ENCODE assay signal across 8 cellular contexts in genomic region chr9:137578518-137579258, GRCh38. TPM values are rescaled to one million over a fixed set of nuclear protein-coding genes. Genes with fewer than 3 reads are reported as not detected.
DNase-seq lines count a peak whose midpoint lies in the region; ATAC-seq and TF ChIP-seq lines count a peak whose summit lies in the region.

TSS of gene DPH7 (minus strand) at chr9:137578925. CDS start at chr9:137578777, 148 bp downstream.

- H3K9me3 Mint-ChIP-seq in CD4-positive, alpha-beta T cell, result no peaks in the 10 kb centered on the region
- H3K9me3 Mint-ChIP-seq in activated CD4-positive, alpha-beta memory T cell treated with anti-CD3 and anti-CD28 coated beads, Interleukin-2, amount 10 ng/mL, durations not matched to agents 7 days and 5 days, result no peaks in the 10 kb centered on the region

- H3K4me1 Mint-ChIP-seq in CD4-positive, alpha-beta T cell (ENCODE audit: low read depth), result peaks cover 30% of the 10 kb centered on the region
- H3K4me1 Mint-ChIP-seq in activated CD4-positive, alpha-beta memory T cell treated with anti-CD3 and anti-CD28 coated beads, Interleukin-2, amount 10 ng/mL, durations not matched to agents 7 days and 5 days, result peaks cover 37% of the 10 kb centered on the region

- DNase-seq in CD4-positive, alpha-beta T cell, result peak; percentile 88 to 98 (median 94)
- DNase-seq in NCI-H774 (lab: John Stamatoyannopoulos, UW), result peak; percentile 95
- peak; percentile 96 for DNase-seq in activated CD4-positive, alpha-beta memory T cell treated with anti-CD3 and anti-CD28 coated beads, Interleukin-2, amount 10 ng/mL, durations not matched to agents 7 days and 5 days
- DNase-seq in ecto neural progenitor cell (ENCODE audit: low spot score), result peak; percentile 95
- peak; percentile 98 for DNase-seq in lower lobe of right lung
- DNase-seq in stimulated activated CD4-positive, alpha-beta T cell treated with anti-CD3 and anti-CD28 coated beads, TNF-alpha, amount 100 ng/mL, for 24 hours (ENCODE audit: low read depth in 3 of 3), result peak; percentile 90 to 97 (median 94)

- H3K27me3 ChIP-seq in CD4-positive, alpha-beta T cell (ENCODE audit: control insufficient read depth, insufficient read depth, low read length), result no peaks in the 10 kb centered on the region
- no peaks in the 10 kb centered on the region for H3K27me3 ChIP-seq in lower lobe of right lung (ENCODE audit: low read depth)

- H3K27me3 Mint-ChIP-seq in CD4-positive, alpha-beta T cell, result no peaks in the 10 kb centered on the region
- no peaks in the 10 kb centered on the region for H3K27me3 Mint-ChIP-seq in activated CD4-positive, alpha-beta memory T cell treated with anti-CD3 and anti-CD28 coated beads, Interleukin-2, amount 10 ng/mL, durations not matched to agents 7 days and 5 days

- peak within 1 kb of the TSS; percentile 82 for H3K4me3 ChIP-seq in lower lobe of right lung

- intact Hi-C loops in CD4-positive, alpha-beta T cell (cut with DNase I, micrococcal nuclease), result loop anchor here in 1 of 2 experiments (1.0 to 5.0 kb wide), 2 partner anchors 40 to 156 kb away; partner anchors contain the start of genes EXD3 and NOXA1
- intact Hi-C loops in lower lobe of right lung (cut with DNase I), result no loop called here

- POLR2A ChIA-PET in CD4-positive, alpha-beta T cell (lab: Charles Lee), result interaction anchor here (0.9 to 1.6 kb wide), 4 partner anchors 10 to 44 kb away, joined by 4 to 8 read pairs (median 5); partner anchors contain the start of genes EHMT1 and MRPL41
- POLR2A ChIA-PET in activated CD4-positive, alpha-beta memory T cell treated with anti-CD3 and anti-CD28 coated beads, Interleukin-2, amount 10 ng/mL, durations not matched to agents 7 days and 5 days (lab: Charles Lee), result interaction anchor here (1.0 to 1.8 kb wide), 8 partner anchors 10 to 338 kb away, joined by 3 to 10 read pairs (median 4); partner anchors contain the start of genes MRPL41, PNPLA7, TUBB4B and ZMYND19

- peaks cover 47% of the 10 kb centered on the region for H3K36me3 ChIP-seq in lower lobe of right lung

- TF ChIP-seq CTCF in CD4-positive, alpha-beta T cell (IDR thresholded peaks at IDR 0.05), result peak; percentile 94
- peak; percentile 96 for TF ChIP-seq CTCF in lower lobe of right lung (IDR thresholded peaks at IDR 0.05)

- peaks cover 52% of the 10 kb centered on the region for H3K36me3 Mint-ChIP-seq in CD4-positive, alpha-beta T cell (ENCODE audit: low read depth)
- peaks cover 40% of the 10 kb centered on the region for H3K36me3 Mint-ChIP-seq in activated CD4-positive, alpha-beta memory T cell treated with anti-CD3 and anti-CD28 coated beads, Interleukin-2, amount 10 ng/mL, durations not matched to agents 7 days and 5 days (ENCODE audit: low read depth)

- CTCF ChIA-PET in CD4-positive, alpha-beta T cell (lab: Charles Lee), result interaction anchor here (1.1 to 2.2 kb wide), 6 partner anchors 12 to 1215 kb away, joined by 3 to 7 read pairs (median 5); partner anchors contain the start of genes DNLZ, MRPL41 and PNPLA7
- CTCF ChIA-PET in activated CD4-positive, alpha-beta memory T cell treated with anti-CD3 and anti-CD28 coated beads, Interleukin-2, amount 10 ng/mL, durations not matched to agents 7 days and 5 days (lab: Charles Lee), result interaction anchor here (0.9 to 2.8 kb wide), 6 partner anchors 9 to 50 kb away, joined by 3 to 18 read pairs (median 6); partner anchors contain the start of genes EHMT1 and ZMYND19

- H3K9me3 ChIP-seq in CD4-positive, alpha-beta T cell (ENCODE audit: control insufficient read depth, low read length), result no peaks in the 10 kb centered on the region
- H3K9me3 ChIP-seq in lower lobe of right lung, result no peaks in the 10 kb centered on the region

- peaks cover 27% of the 10 kb centered on the region for H3K4me1 ChIP-seq in lower lobe of right lung

- H3K27ac ChIP-seq in CD4-positive, alpha-beta T cell (ENCODE audit: low read depth, low read length), result peak within 1 kb of the TSS; percentile 39
- H3K27ac ChIP-seq in lower lobe of right lung, result peak within 1 kb of the TSS; percentile 80

- H3K27ac Mint-ChIP-seq in CD4-positive, alpha-beta T cell, result peak within 1 kb of the TSS; percentile 71
- peak within 1 kb of the TSS; percentile 65 for H3K27ac Mint-ChIP-seq in activated CD4-positive, alpha-beta memory T cell treated with anti-CD3 and anti-CD28 coated beads, Interleukin-2, amount 10 ng/mL, durations not matched to agents 7 days and 5 days

- H3K4me3 Mint-ChIP-seq in CD4-positive, alpha-beta T cell, result peak within 1 kb of the TSS; percentile 87
- peak within 1 kb of the TSS; percentile 78 for H3K4me3 Mint-ChIP-seq in activated CD4-positive, alpha-beta memory T cell treated with anti-CD3 and anti-CD28 coated beads, Interleukin-2, amount 10 ng/mL, durations not matched to agents 7 days and 5 days

- peak; percentile 97 for ATAC-seq in CD4-positive, alpha-beta T cell (ENCODE audit: poor library complexity)
- peak; percentile 85 for ATAC-seq in GM19395 (IDR thresholded peaks at IDR 0.05; ENCODE audit: unreplicated experiment)
- peak; percentile 66 for ATAC-seq in HG03565 (IDR thresholded peaks at IDR 0.05; ENCODE audit: unreplicated experiment)
- peak; percentile 98 to 99 for ATAC-seq in lower lobe of right lung

RNA-seq across cellular contexts. Expression of gene DPH7, which starts in this region (rescaled TPM):
- total RNA-seq in CD4-positive, alpha-beta T cell, result 10 to 100 TPM; 36.4 to 36.8 TPM
- total RNA-seq in activated CD4-positive, alpha-beta memory T cell treated with anti-CD3 and anti-CD28 coated beads, Interleukin-2, amount 10 ng/mL, durations not matched to agents 7 days and 5 days, result 10 to 100 TPM; 31.9 to 34.2 TPM
- total RNA-seq in lower lobe of right lung, result 28.4 TPM

Comparison
In these comparisons a context has a peak if more than half of its experiments do, and no peak if none do; other contexts are left out.
1. Peak in every context shown above with its lines: DNase-seq, ATAC-seq, H3K4me3 ChIP-seq and H3K27ac ChIP-seq.